In genomic region chr6:83192871-83193746, GRCh38 we compare ENCODE assay signal across 1 cellular context.
TF ChIP-seq lines count a peak whose summit lies in the region.

TSS of gene PGM3 (minus strand) at chr6:83193265. CDS start at chr6:83191012, 2,253 bp downstream.
TSS of gene RWDD2A (plus strand) at chr6:83193357. CDS start at chr6:83194452, 1,095 bp downstream.

TF ChIP-seq in HepG2, 621 proteins besides CTCF, POLR2A, EP300 and RAD21 (continued from another document and continues in another):
- TF ChIP-seq ZNF687 (CRISPR knock-in tag; IDR thresholded peaks at IDR 0.05), result peak; percentile 78
- no peak for TF ChIP-seq PBX3 (CRISPR knock-in tag; IDR thresholded peaks at IDR 0.05; ENCODE audit: borderline replicate concordance)
- TF ChIP-seq ZNF670 (CRISPR knock-in tag; IDR thresholded peaks at IDR 0.05; ENCODE audit: borderline replicate concordance), result peak; percentile 23; the same call in 1 of the 2 replicates
- peak; percentile 43 for TF ChIP-seq PRDM10 (CRISPR knock-in tag; IDR thresholded peaks at IDR 0.05; ENCODE audit: low read depth)
- 0 out of 2 replicates have a peak, but pooled peaks have one; percentile 36 for TF ChIP-seq KLF13 (CRISPR knock-in tag; IDR thresholded peaks at IDR 0.05)
- TF ChIP-seq ZNF441 (CRISPR knock-in tag; IDR thresholded peaks at IDR 0.05; ENCODE audit: borderline replicate concordance), result peak; percentile 74
- TF ChIP-seq JUND (CRISPR knock-in tag; IDR thresholded peaks at IDR 0.05), result 0 out of 2 replicates have a peak, but pooled peaks have one; percentile 65
- TF ChIP-seq NCOA1 (CRISPR knock-in tag; IDR thresholded peaks at IDR 0.05), result no peak
- TF ChIP-seq RORA (CRISPR knock-in tag; IDR thresholded peaks at IDR 0.05), result no peak
- peak; percentile 68 for TF ChIP-seq ZMYM4 (CRISPR knock-in tag; IDR thresholded peaks at IDR 0.05)
- peak; percentile 90 for TF ChIP-seq TAF1 (CRISPR knock-in tag; IDR thresholded peaks at IDR 0.05)
- TF ChIP-seq E2F1 (CRISPR knock-in tag; IDR thresholded peaks at IDR 0.05), result peak; percentile 45
- no peak for TF ChIP-seq ZNF678 (CRISPR knock-in tag; IDR thresholded peaks at IDR 0.05)
- peak; percentile 84; the same call in 1 of the 3 replicates for TF ChIP-seq MXI1 (IDR thresholded peaks at IDR 0.05; ENCODE audit: borderline replicate concordance, low read depth, low read length)
- TF ChIP-seq ZNF570 (CRISPR knock-in tag; IDR thresholded peaks at IDR 0.05; ENCODE audit: borderline replicate concordance), result no peak
- TF ChIP-seq TCF7L2 (IDR thresholded peaks at IDR 0.05; ENCODE audit: low read depth, low read length), result no peak
- no peak for TF ChIP-seq ATRX (CRISPR knock-in tag; IDR thresholded peaks at IDR 0.05; ENCODE audit: borderline replicate concordance)
- peak; percentile 81 for TF ChIP-seq KMT2A (CRISPR knock-in tag; IDR thresholded peaks at IDR 0.05)
- TF ChIP-seq SP4 (CRISPR knock-in tag; IDR thresholded peaks at IDR 0.05), result peak; percentile 95
- TF ChIP-seq PBX2 (CRISPR knock-in tag; IDR thresholded peaks at IDR 0.05), result no peak
- TF ChIP-seq BCL3 (CRISPR knock-in tag; IDR thresholded peaks at IDR 0.05), result peak; percentile 53; the same call in 1 of the 2 replicates
- no peak for TF ChIP-seq ZNF101 (CRISPR knock-in tag; IDR thresholded peaks at IDR 0.05; ENCODE audit: borderline replicate concordance, low read depth)
- no peak for TF ChIP-seq KLF11 (CRISPR knock-in tag; IDR thresholded peaks at IDR 0.05)
- peak; percentile 95 for TF ChIP-seq POLR2AphosphoS5 (IDR thresholded peaks at IDR 0.05; ENCODE audit: low read depth, low read length)
- peak; percentile 19; the same call in 1 of the 2 replicates for TF ChIP-seq HDAC2 (CRISPR knock-in tag; IDR thresholded peaks at IDR 0.05)
- TF ChIP-seq ARHGAP35 (CRISPR knock-in tag; IDR thresholded peaks at IDR 0.05; ENCODE audit: borderline replicate concordance), result peak; percentile 36; the same call in 1 of the 2 replicates
- no peak for TF ChIP-seq MTERF4 (CRISPR knock-in tag; IDR thresholded peaks at IDR 0.05)
- no peak for TF ChIP-seq E2F5 (CRISPR knock-in tag; conservative IDR thresholded peaks at IDR 0.05)
- TF ChIP-seq MBD4 (IDR thresholded peaks at IDR 0.05; ENCODE audit: borderline replicate concordance, low read length), result no peak
- TF ChIP-seq MEIS1 (CRISPR knock-in tag; IDR thresholded peaks at IDR 0.05; ENCODE audit: borderline replicate concordance), result 0 out of 2 replicates have a peak, but pooled peaks have one; percentile 76
- peak; percentile 67 for TF ChIP-seq IKZF4 (CRISPR knock-in tag; IDR thresholded peaks at IDR 0.05; ENCODE audit: borderline replicate concordance, low read depth, not compliant biosample characterization)
- TF ChIP-seq ZNF513 (CRISPR knock-in tag; conservative IDR thresholded peaks at IDR 0.05), result no peak
- TF ChIP-seq ZNF614 (CRISPR knock-in tag; IDR thresholded peaks at IDR 0.05; ENCODE audit: borderline replicate concordance), result peak; percentile 24; the same call in 1 of the 2 replicates
- TF ChIP-seq SKI (IDR thresholded peaks at IDR 0.05; ENCODE audit: partially characterized antibody), result peak; percentile 53
- peak; percentile 26 for TF ChIP-seq MEIS2 (CRISPR knock-in tag; IDR thresholded peaks at IDR 0.05)
- no peak for TF ChIP-seq HCFC1 (IDR thresholded peaks at IDR 0.05; ENCODE audit: low read depth, low read length)
- TF ChIP-seq ZBTB1 (CRISPR knock-in tag; IDR thresholded peaks at IDR 0.05; ENCODE audit: borderline replicate concordance), result peak; percentile 40; the same call in 1 of the 2 replicates
- peak; percentile 95 for TF ChIP-seq GABPB1 (CRISPR knock-in tag; IDR thresholded peaks at IDR 0.05)
- TF ChIP-seq HNRNPK (IDR thresholded peaks at IDR 0.05; ENCODE audit: low read depth, low read length, poor library complexity, severe bottlenecking), result no peak
- no peak for TF ChIP-seq MIER2 (CRISPR knock-in tag; IDR thresholded peaks at IDR 0.05)
- peak; percentile 87; the same call in 1 of the 2 replicates for TF ChIP-seq XBP1 (CRISPR knock-in tag; IDR thresholded peaks at IDR 0.05)
- peak; percentile 54; the same call in 1 of the 2 replicates for TF ChIP-seq ZNF709 (CRISPR knock-in tag; IDR thresholded peaks at IDR 0.05)
- peak; percentile 30; the same call in 1 of the 2 replicates for TF ChIP-seq ZNF317 (CRISPR knock-in tag; IDR thresholded peaks at IDR 0.05)
- TF ChIP-seq ZFP37 (CRISPR knock-in tag; IDR thresholded peaks at IDR 0.05; ENCODE audit: borderline replicate concordance), result no peak
